In genomic region chr9:113012492-113012891, GRCh38 we compare ENCODE assay signal across 11 cellular contexts. TPM values are rescaled to one million over a fixed set of nuclear protein-coding genes. Genes with fewer than 3 reads are reported as not detected.
DNase-seq lines count a peak whose midpoint lies in the region; ATAC-seq, FAIRE-seq and TF ChIP-seq lines count a peak whose summit lies in the region.
"Had no signal": no experiment of that assay in that cellular context is flagged by ENCODE, and none has a peak within 500 bp of the region (broad histone marks: within the 10 kb centered on the region; RNA-seq: fewer than 3 reads in every experiment).

No MANE protein-coding gene starts in this region.

- no peak overlapping the region for H4K8ac ChIP-seq in mesenchymal stem cell (ENCODE audit: low read length)

- H3K79me2 ChIP-seq in mammary epithelial cell (ENCODE audit: insufficient read depth, low read length) (no peaks in the 10 kb centered on the region), Karpas-422 (ENCODE audit: low read length) (no peaks in the 10 kb centered on the region)

- dilution Hi-C loops in mammary epithelial cell (cut with HindIII; ENCODE audit: low sequenced_read_pairs): no loop called here

- CTCF ChIA-PET in mammary epithelial cell (lab: Charles Lee; ENCODE audit: low non-redundant PET): no interaction called here

- ATAC-seq in Right ventricle myocardium inferior (no peak), GM18873 (IDR thresholded peaks at IDR 0.05; ENCODE audit: low FRiP score, unreplicated experiment) (no peak), HG02798 (IDR thresholded peaks at IDR 0.05; ENCODE audit: poor library complexity, unreplicated experiment) (no peak)

- H3K4ac ChIP-seq in mesenchymal stem cell (ENCODE audit: low read depth in 1 of 2, low read length in 2 of 2): no peak overlapping the region

- H4K20me1 ChIP-seq in mammary epithelial cell (ENCODE audit: insufficient read depth, low read length): no peaks in the 10 kb centered on the region
- no peaks in the 10 kb centered on the region for H4K20me1 ChIP-seq in Karpas-422 (ENCODE audit: insufficient read depth, low read depth, low read length)

- TF ChIP-seq CTCF in right atrium auricular region (IDR thresholded peaks at IDR 0.05) (no peak), mammary epithelial cell (conservative IDR thresholded peaks at IDR 0.05 in 1 of 2, IDR thresholded peaks at IDR 0.05 in 1 of 2; ENCODE audit: extremely low read depth in 1 of 2, insufficient read depth in 1 of 2, low read depth in 1 of 2, low read length in 2 of 2) (no peak)

- no peak for FAIRE-seq in urothelium cell line (lab: Jason Lieb, UNC)
- FAIRE-seq: islet of Langerhans had no signal

- no peaks in the 10 kb centered on the region for H3K36me3 ChIP-seq in right atrium auricular region
- no peaks in the 10 kb centered on the region for H3K36me3 ChIP-seq in mammary epithelial cell (ENCODE audit: insufficient read depth, low read length)
- peaks cover 0 to 3% of the 10 kb centered on the region in 2 experiments for H3K36me3 ChIP-seq in mesenchymal stem cell (ENCODE audit: control insufficient read depth in 1 of 2, insufficient read depth in 2 of 2, low read depth in 1 of 2, low read length in 2 of 2)
- H3K36me3 ChIP-seq in Karpas-422 (ENCODE audit: insufficient read depth, low read length): no peaks in the 10 kb centered on the region
- H3K36me3 ChIP-seq: Peyer's patch had no signal

- BruUV-seq in mammary epithelial cell (replicated peaks; lab: Mats Ljungman, UMichigan): no TSS peak

- no peak overlapping the region for H3K14ac ChIP-seq in mesenchymal stem cell (ENCODE audit: low read length in 2 of 2)

- H3K9me3 ChIP-seq in right atrium auricular region (peaks cover 0 to 41% of the 10 kb centered on the region in 2 donors), mammary epithelial cell (replicated peaks; ENCODE audit: insufficient read depth, low read length) (peaks cover 4% of the 10 kb centered on the region), mesenchymal stem cell (ENCODE audit: control insufficient read depth, low read length) (peaks cover 76% of the 10 kb centered on the region), Karpas-422 (ENCODE audit: low read length) (no peaks in the 10 kb centered on the region)

- peaks cover 2% of the 10 kb centered on the region for H3K79me1 ChIP-seq in mesenchymal stem cell (replicated peaks; ENCODE audit: low read length, poor library complexity, severe bottlenecking)

- DNase-seq in right atrium auricular region (ENCODE audit: low spot score) (no peak), Right ventricle myocardium inferior (ENCODE audit: missing footprints) (no peak), mammary epithelial cell (no peak), mesenchymal stem cell (no peak), urothelium cell line (ENCODE audit: low spot score) (peak; percentile 16), Karpas-422 (no peak)

- no peaks in the 10 kb centered on the region for H3K9me2 ChIP-seq in Karpas-422 (replicated peaks; ENCODE audit: insufficient read depth, low read length)

- no peak overlapping the region for H2BK120ac ChIP-seq in mesenchymal stem cell (ENCODE audit: low read depth, low read length)

- in situ Hi-C loops in mammary epithelial cell (cut with MboI; ENCODE audit: low sequenced_read_pairs in 2 of 2): no loop called here

- H3K23ac ChIP-seq in mesenchymal stem cell (ENCODE audit: low read length in 2 of 2): no peak overlapping the region

- no peak overlapping the region for H2AK5ac ChIP-seq in mesenchymal stem cell (ENCODE audit: low read length, severe bottlenecking)

- H3K18ac ChIP-seq in mesenchymal stem cell (ENCODE audit: low read depth in 1 of 2, low read length in 2 of 2): no peak overlapping the region

- no peaks in the 10 kb centered on the region for H3K27me3 ChIP-seq in right atrium auricular region
- H3K27me3 ChIP-seq in mammary epithelial cell (ENCODE audit: insufficient read depth, low read length): no peaks in the 10 kb centered on the region
- no peaks in the 10 kb centered on the region for H3K27me3 ChIP-seq in mesenchymal stem cell (ENCODE audit: control insufficient read depth in 1 of 2, insufficient read depth in 1 of 2, low read length in 2 of 2)
- no peaks in the 10 kb centered on the region for H3K27me3 ChIP-seq in Karpas-422 (ENCODE audit: low read length)
- H3K27me3 ChIP-seq: Peyer's patch had no signal

- H2BK12ac ChIP-seq in mesenchymal stem cell (ENCODE audit: low read length in 2 of 2): no peak overlapping the region

- H2BK5ac ChIP-seq in mesenchymal stem cell (ENCODE audit: low read depth, low read length, poor library complexity, severe bottlenecking): no peak overlapping the region

- H3K4me1 ChIP-seq in right atrium auricular region (no peaks in the 10 kb centered on the region), mammary epithelial cell (ENCODE audit: insufficient read depth, low read length) (peaks cover 4% of the 10 kb centered on the region), mesenchymal stem cell (ENCODE audit: control insufficient read depth, insufficient read depth, low read depth, low read length) (peaks cover 3% of the 10 kb centered on the region), Karpas-422 (ENCODE audit: low read length) (no peaks in the 10 kb centered on the region)
- H3K4me1 ChIP-seq: Peyer's patch had no signal

- intact Hi-C loops in Right ventricle myocardium inferior (cut with DNase I): no loop called here
- intact Hi-C loops in mammary epithelial cell (cut with micrococcal nuclease): no loop called here

- WGBS in mammary epithelial cell (ENCODE audit: low coverage, missing lambda C conversion rate): 37% methylated on average over 6 of the region's 9 CpGs
- 25% methylated on average over 2 of the region's 9 CpGs for WGBS in mesenchymal stem cell

- no peak overlapping the region for H3K27ac ChIP-seq in right atrium auricular region
- no peak overlapping the region for H3K27ac ChIP-seq in mammary epithelial cell (ENCODE audit: insufficient read depth, low read depth, low read length)
- no peak overlapping the region for H3K27ac ChIP-seq in mesenchymal stem cell (ENCODE audit: low read length, poor library complexity, severe bottlenecking)
- H3K27ac ChIP-seq in Karpas-422 (ENCODE audit: low read length): no peak overlapping the region
- H3K27ac ChIP-seq: KMS-11, Peyer's patch had no signal

- no peak overlapping the region for H4K91ac ChIP-seq in mesenchymal stem cell (ENCODE audit: low read length)

- H2BK15ac ChIP-seq in mesenchymal stem cell (ENCODE audit: low read depth, poor library complexity, severe bottlenecking): no peak overlapping the region

- H3K9ac ChIP-seq in mammary epithelial cell (ENCODE audit: insufficient read depth, low read length) (no peak overlapping the region), mesenchymal stem cell (ENCODE audit: low read length) (peak overlapping the region; percentile 73), Karpas-422 (ENCODE audit: low read length) (no peak overlapping the region)
- H3K9ac ChIP-seq: KMS-11 had no signal

- H2AFZ ChIP-seq in mammary epithelial cell (ENCODE audit: low read depth, low read length): no peak overlapping the region
- no peak overlapping the region for H2AFZ ChIP-seq in mesenchymal stem cell (ENCODE audit: low read depth, low read length)
- H2AFZ ChIP-seq in Karpas-422 (ENCODE audit: low read length): no peak overlapping the region

- H3K4me2 ChIP-seq in mammary epithelial cell (ENCODE audit: insufficient read depth, low read depth, low read length): peak overlapping the region; percentile 77
- H3K4me2 ChIP-seq in mesenchymal stem cell (ENCODE audit: low read length, poor library complexity, severe bottlenecking): no peak overlapping the region
- no peak overlapping the region for H3K4me2 ChIP-seq in Karpas-422 (ENCODE audit: low read depth, low read length, poor library complexity, severe bottlenecking)
- H3K4me2 ChIP-seq: KMS-11 had no signal

- H3K4me3 ChIP-seq in right atrium auricular region (peak overlapping the region; percentile 34 to 43), mammary epithelial cell (replicated peaks in 1 of 3; ENCODE audit: insufficient read depth in 1 of 3, low read depth in 2 of 3, low read length in 3 of 3) (peak overlapping the region; percentile 7 to 63 (median 49)), mesenchymal stem cell (ENCODE audit: insufficient read depth in 1 of 2, low read depth in 1 of 2, low read length in 2 of 2) (peak overlapping the region in 1 of 2 experiments; percentile 54), Karpas-422 (ENCODE audit: low read length) (no peak overlapping the region)

RNA-seq across cellular contexts. Expression of gene ZNF883, which starts 0.5 kb away (rescaled TPM):
- total RNA-seq in right atrium auricular region (1 to 10 TPM; 3.8 to 4.1 TPM), Right ventricle myocardium inferior (4.8 TPM), mammary epithelial cell (1 to 10 TPM; 3.2 to 7.8 TPM)
- polyA plus RNA-seq in mammary epithelial cell: 1.8 TPM
- not detected for polyA minus RNA-seq in mammary epithelial cell
- 1.2 TPM for polyA plus RNA-seq in mesenchymal stem cell (2013, experiment 1 of 2)
- polyA plus RNA-seq in mesenchymal stem cell (2013, experiment 2 of 2): 1.2 TPM
- not detected in 2 replicates for total RNA-seq in Karpas-422 (2014; rRNA removed; shearing (Covaris generic); ENCODE audit: low replicate concordance)

RNA-seq across cellular contexts. Expression of gene ZFP37, which starts 44.0 kb away (rescaled TPM):
- total RNA-seq in right atrium auricular region: 1 to 10 TPM; 1.0 to 2.2 TPM
- total RNA-seq in Right ventricle myocardium inferior: 1.1 TPM
- 1 to 10 TPM; 1.8 to 2.1 TPM for total RNA-seq in mammary epithelial cell
- polyA plus RNA-seq in mammary epithelial cell: 0.43 TPM
- polyA minus RNA-seq in mammary epithelial cell: 0.31 TPM
- polyA plus RNA-seq in mesenchymal stem cell (2013, experiment 1 of 2): 1.5 TPM
- 1.6 TPM for polyA plus RNA-seq in mesenchymal stem cell (2013, experiment 2 of 2)
- not detected in 2 replicates for total RNA-seq in Karpas-422 (2014; rRNA removed; shearing (Covaris generic); ENCODE audit: low replicate concordance)
